In genomic region chrX:42398967-42399631, GRCh38 we compare ENCODE assay signal across 17 cellular contexts.
DNase-seq lines count a peak whose midpoint lies in the region; ATAC-seq and TF ChIP-seq lines count a peak whose summit lies in the region.
"Had no signal": no experiment of that assay in that cellular context is flagged by ENCODE, and none has a peak within 500 bp of the region (broad histone marks: within the 10 kb centered on the region; RNA-seq: fewer than 3 reads in every experiment).

No MANE protein-coding gene starts in this region.

- no peak overlapping the region for H3K4me3 ChIP-seq in fibroblast of villous mesenchyme (ENCODE audit: low read depth, low read length)
- H3K4me3 ChIP-seq: psoas muscle had no signal

- no peak for TF ChIP-seq CTCF in fibroblast of villous mesenchyme (IDR thresholded peaks at IDR 0.05; ENCODE audit: insufficient read depth, low read depth, low read length)

- CTCF ChIA-PET in activated CD4-positive, alpha-beta memory T cell treated with anti-CD3 and anti-CD28 coated beads, Interleukin-2, amount 10 ng/mL, durations not matched to agents 7 days and 5 days (lab: Charles Lee) = interaction anchor here (0.6 kb wide), 1 partner anchor 409 kb away, joined by 3 read pairs; no protein-coding TSS in a partner anchor

- peak overlapping the region; percentile 64 for H3K27ac Mint-ChIP-seq in stimulated activated naive CD8-positive, alpha-beta T cell treated with anti-CD3 and anti-CD28 coated beads, Interleukin-15, Interleukin-2, amounts not matched to agents 100 ng/mL and 50 ng/mL, for 24 hours
- H3K27ac Mint-ChIP-seq in activated CD4-positive, alpha-beta memory T cell treated with anti-CD3 and anti-CD28 coated beads, Interleukin-2, amount 10 ng/mL, durations not matched to agents 7 days and 5 days = peak overlapping the region; percentile 49
- H3K27ac Mint-ChIP-seq: endodermal cell, nephron had no signal

- peaks cover 17% of the 10 kb centered on the region for H3K4me1 Mint-ChIP-seq in stimulated activated naive CD8-positive, alpha-beta T cell treated with anti-CD3 and anti-CD28 coated beads, Interleukin-15, Interleukin-2, amounts not matched to agents 100 ng/mL and 50 ng/mL, for 24 hours (ENCODE audit: low read depth)
- peaks cover 15% of the 10 kb centered on the region for H3K4me1 Mint-ChIP-seq in activated CD4-positive, alpha-beta memory T cell treated with anti-CD3 and anti-CD28 coated beads, Interleukin-2, amount 10 ng/mL, durations not matched to agents 7 days and 5 days

- ATAC-seq in stimulated activated naive CD8-positive, alpha-beta T cell treated with anti-CD3 and anti-CD28 coated beads, Interleukin-15, Interleukin-2, amounts not matched to agents 100 U/mL and 50 U/mL, for 24 hours = no peak
- no peak for ATAC-seq in HG03139 (IDR thresholded peaks at IDR 0.05; ENCODE audit: unreplicated experiment)
- ATAC-seq in HG02852 (IDR thresholded peaks at IDR 0.05; ENCODE audit: unreplicated experiment) = no peak
- ATAC-seq: psoas muscle had no signal

- peak overlapping the region; percentile 27 for H3K4me3 Mint-ChIP-seq in stimulated activated naive CD8-positive, alpha-beta T cell treated with anti-CD3 and anti-CD28 coated beads, Interleukin-15, Interleukin-2, amounts not matched to agents 100 ng/mL and 50 ng/mL, for 24 hours
- no peak overlapping the region for H3K4me3 Mint-ChIP-seq in activated CD4-positive, alpha-beta memory T cell treated with anti-CD3 and anti-CD28 coated beads, Interleukin-2, amount 10 ng/mL, durations not matched to agents 7 days and 5 days
- H3K4me3 Mint-ChIP-seq: endodermal cell, nephron had no signal

- no peak for DNase-seq in stimulated activated naive CD8-positive, alpha-beta T cell treated with anti-CD3 and anti-CD28 coated beads, Interleukin-15, Interleukin-2, amounts not matched to agents 100 U/mL and 50 U/mL, for 24 hours
- DNase-seq in activated CD4-positive, alpha-beta memory T cell treated with anti-CD3 and anti-CD28 coated beads, Interleukin-2, amount 10 ng/mL, durations not matched to agents 7 days and 5 days = peak; percentile 15
- DNase-seq in fibroblast of villous mesenchyme (ENCODE audit: low read depth) = peak; percentile 1
- no peak for DNase-seq in amygdala (lab: John Stamatoyannopoulos, UW)
- no peak for DNase-seq in cortex of kidney (lab: John Stamatoyannopoulos, UW)
- DNase-seq: activated CD4-positive, alpha-beta T cell treated with anti-CD3 and anti-CD28 coated beads, Interleukin-2, amount 50 U/mL, for 48 hours; activated gamma-delta T cell treated with Interleukin-2 at 50 U/mL for 16 hours; central memory CD4-positive, alpha-beta T cell; DMS 273 treated with DMSO at 0.1 percent for 48 hours; endodermal cell; MV-4-11; NCI-H2081 treated with DMSO at 0.1 percent for 48 hours; psoas muscle had no signal

- H3K9me3 Mint-ChIP-seq in stimulated activated naive CD8-positive, alpha-beta T cell treated with anti-CD3 and anti-CD28 coated beads, Interleukin-15, Interleukin-2, amounts not matched to agents 100 ng/mL and 50 ng/mL, for 24 hours = no peaks in the 10 kb centered on the region
- no peaks in the 10 kb centered on the region for H3K9me3 Mint-ChIP-seq in activated CD4-positive, alpha-beta memory T cell treated with anti-CD3 and anti-CD28 coated beads, Interleukin-2, amount 10 ng/mL, durations not matched to agents 7 days and 5 days
- H3K9me3 Mint-ChIP-seq: nephron had no signal

- no peaks in the 10 kb centered on the region for H3K36me3 Mint-ChIP-seq in stimulated activated naive CD8-positive, alpha-beta T cell treated with anti-CD3 and anti-CD28 coated beads, Interleukin-15, Interleukin-2, amounts not matched to agents 100 ng/mL and 50 ng/mL, for 24 hours (ENCODE audit: low read depth)
- no peaks in the 10 kb centered on the region for H3K36me3 Mint-ChIP-seq in activated CD4-positive, alpha-beta memory T cell treated with anti-CD3 and anti-CD28 coated beads, Interleukin-2, amount 10 ng/mL, durations not matched to agents 7 days and 5 days (ENCODE audit: low read depth)

- H3K27me3 Mint-ChIP-seq in stimulated activated naive CD8-positive, alpha-beta T cell treated with anti-CD3 and anti-CD28 coated beads, Interleukin-15, Interleukin-2, amounts not matched to agents 100 ng/mL and 50 ng/mL, for 24 hours = no peaks in the 10 kb centered on the region
- no peaks in the 10 kb centered on the region for H3K27me3 Mint-ChIP-seq in activated CD4-positive, alpha-beta memory T cell treated with anti-CD3 and anti-CD28 coated beads, Interleukin-2, amount 10 ng/mL, durations not matched to agents 7 days and 5 days

- POLR2A ChIA-PET in activated CD4-positive, alpha-beta memory T cell treated with anti-CD3 and anti-CD28 coated beads, Interleukin-2, amount 10 ng/mL, durations not matched to agents 7 days and 5 days (lab: Charles Lee) = no interaction called here

Comparison
In these comparisons a context has a peak if more than half of its experiments do, and no peak if none do; other contexts are left out.
1. DNase-seq: peak in activated CD4-positive, alpha-beta memory T cell treated with anti-CD3 and anti-CD28 coated beads, Interleukin-2, amount 10 ng/mL, durations not matched to agents 7 days and 5 days (single experiment) and fibroblast of villous mesenchyme (single experiment); none in stimulated activated naive CD8-positive, alpha-beta T cell treated with anti-CD3 and anti-CD28 coated beads, Interleukin-15, Interleukin-2, amounts not matched to agents 100 U/mL and 50 U/mL, for 24 hours (single experiment), amygdala (0 of 56) and cortex of kidney (single experiment).